ENCODE assay signal across 11 cellular contexts in genomic region chr7:68478326-68478725, GRCh38.
"Had no signal": no experiment of that assay in that cellular context is flagged by ENCODE, and none has a peak within 500 bp of the region (broad histone marks: within the 10 kb centered on the region; RNA-seq: fewer than 3 reads in every experiment).

No MANE protein-coding gene starts in this region.

- H3K27ac Mint-ChIP-seq: GM23338, H9, HFFc6 had no signal

- H3K4me1 ChIP-seq: HAP-1 had no signal

- H3K9me3 ChIP-seq: HAP-1 had no signal

- H3K4me2 ChIP-seq: GM23338 had no signal

- H2AFZ ChIP-seq: GM23248, GM23338 had no signal

- H3K4me1 Mint-ChIP-seq: GM23338 had no signal

- H3K4me3 ChIP-seq: GM23248, GM23338, HAP-1 had no signal

- ATAC-seq: GM23338, HCT116 had no signal

- DNase-seq: GM23248, GOT3, H7, H9, HCEC 1CT, HFFc6 had no signal

- H3K36me3 ChIP-seq: HAP-1 had no signal

- H3K27ac ChIP-seq: GM23248 had no signal

- H3K4me3 Mint-ChIP-seq: GM23338, H9, HFFc6 had no signal

- FAIRE-seq: H1, H54 had no signal

- H3K9ac ChIP-seq: GM23248 had no signal
